Comparison of ENCODE assay signal across 8 cellular contexts in genomic region chr1:207499573-207499972, GRCh38. TPM values are rescaled to one million over a fixed set of nuclear protein-coding genes. Genes with fewer than 3 reads are reported as not detected.
A peak's percentile ranks its signal among the peaks of the same experiment; 100 is the strongest.
DNase-seq lines count a peak whose midpoint lies in the region; ATAC-seq lines count a peak whose summit lies in the region.

No MANE protein-coding gene starts in this region.

- H3K27me3 Mint-ChIP-seq in activated CD4-positive, alpha-beta T cell treated with anti-CD3 and anti-CD28 coated beads for 36 hours, result peaks cover 32% of the 10 kb centered on the region

- no peak overlapping the region for H3K4me3 Mint-ChIP-seq in activated CD4-positive, alpha-beta T cell treated with anti-CD3 and anti-CD28 coated beads for 36 hours

- intact Hi-C loops in activated CD4-positive, alpha-beta T cell treated with anti-CD3 and anti-CD28 coated beads for 36 hours (cut with DNase I, micrococcal nuclease), result loop anchor here (1.0 to 5.0 kb wide), 12 partner anchors 45 to 507 kb away; partner anchors contain the start of genes CR2 (in 2 of the 2) and CD55 (in 1 of the 2)

- DNase-seq in DMS53 (lab: John Stamatoyannopoulos, UW), result peak; percentile 92
- peak; percentile 10 for DNase-seq in NCI-H524 treated with DMSO at 0.1 percent for 48 hours (lab: John Stamatoyannopoulos, UW)
- DNase-seq in activated CD4-positive, alpha-beta T cell treated with anti-CD3 and anti-CD28 coated beads for 36 hours, result peak; percentile 85
- DNase-seq in cerebellum (ENCODE audit: low spot score), result peak; percentile 13
- DNase-seq in left lobe of liver (ENCODE audit: low spot score), result peak; percentile 67
- peak; percentile 54 to 57 for DNase-seq in stimulated activated CD4-positive, alpha-beta T cell treated with anti-CD3 and anti-CD28 coated beads, Interleukin-4, amount 100 ng/mL, for 4 hours

- POLR2A ChIA-PET in activated CD4-positive, alpha-beta T cell treated with anti-CD3 and anti-CD28 coated beads for 36 hours (lab: Charles Lee), result interaction anchor here (0.5 to 1.0 kb wide), 3 partner anchors 174 to 402 kb away, joined by 4 to 9 read pairs (median 5); no protein-coding TSS in a partner anchor

- no peaks in the 10 kb centered on the region for H3K9me3 Mint-ChIP-seq in activated CD4-positive, alpha-beta T cell treated with anti-CD3 and anti-CD28 coated beads for 36 hours (ENCODE audit: low read depth)

- peak; percentile 32 for ATAC-seq in HG03460 (IDR thresholded peaks at IDR 0.05; ENCODE audit: unreplicated experiment)
- ATAC-seq in activated CD4-positive, alpha-beta T cell treated with anti-CD3 and anti-CD28 coated beads for 36 hours, result peak; percentile 70
- ATAC-seq in left lobe of liver, result peak; percentile 95
- ATAC-seq in GM21825 (IDR thresholded peaks at IDR 0.05; ENCODE audit: unreplicated experiment), result no peak

- peaks cover 24% of the 10 kb centered on the region for H3K4me1 Mint-ChIP-seq in activated CD4-positive, alpha-beta T cell treated with anti-CD3 and anti-CD28 coated beads for 36 hours

- peak overlapping the region; percentile 30 for H3K27ac Mint-ChIP-seq in activated CD4-positive, alpha-beta T cell treated with anti-CD3 and anti-CD28 coated beads for 36 hours

- CTCF ChIA-PET in activated CD4-positive, alpha-beta T cell treated with anti-CD3 and anti-CD28 coated beads for 36 hours (lab: Charles Lee), result interaction anchor here (0.6 to 2.2 kb wide), 31 partner anchors 11 to 765 kb away, joined by 3 to 22 read pairs (median 3); partner anchors contain the start of genes C4BPB, CD55 and CR2

- no peaks in the 10 kb centered on the region for H3K36me3 Mint-ChIP-seq in activated CD4-positive, alpha-beta T cell treated with anti-CD3 and anti-CD28 coated beads for 36 hours (ENCODE audit: low read depth)

RNA-seq across cellular contexts. Expression of gene CR1, which starts 3.6 kb away (rescaled TPM):
- total RNA-seq in activated CD4-positive, alpha-beta T cell treated with anti-CD3 and anti-CD28 coated beads for 36 hours, result under 1 TPM; 0.02 to 0.05 TPM
- total RNA-seq in cerebellum (0.91 TPM), left lobe of liver (1.0 TPM)

RNA-seq across cellular contexts. Expression of gene CR2, which starts 45.4 kb away (rescaled TPM):
- under 1 TPM; 0.28 to 0.39 TPM for total RNA-seq in activated CD4-positive, alpha-beta T cell treated with anti-CD3 and anti-CD28 coated beads for 36 hours
- total RNA-seq in cerebellum (not detected), left lobe of liver (0.08 TPM)

Comparison
In these comparisons a context has a peak if more than half of its experiments do, and no peak if none do; other contexts are left out.
1. DNase-seq: peak in every context shown above with its lines; median percentile 92 in DMS53; 85 in activated CD4-positive, alpha-beta T cell treated with anti-CD3 and anti-CD28 coated beads for 36 hours; 67 in left lobe of liver; 56 in stimulated activated CD4-positive, alpha-beta T cell treated with anti-CD3 and anti-CD28 coated beads, Interleukin-4, amount 100 ng/mL, for 4 hours; 13 in cerebellum; 10 in NCI-H524 treated with DMSO at 0.1 percent for 48 hours.